Comparison of ENCODE assay signal across 8 cellular contexts in genomic region chr22:31085493-31085824, GRCh38. TPM values are rescaled to one million over a fixed set of nuclear protein-coding genes. Genes with fewer than 3 reads are reported as not detected.
DNase-seq lines count a peak whose midpoint lies in the region; ATAC-seq and TF ChIP-seq lines count a peak whose summit lies in the region.

No MANE protein-coding gene starts in this region.

- peaks cover 56% of the 10 kb centered on the region for H3K4me1 ChIP-seq in body of pancreas

- intact Hi-C loops in body of pancreas (cut with DNase I): loop anchor here (5.0 kb wide), 1 partner anchor 143 kb away; no protein-coding TSS in a partner anchor

- peak overlapping the region; percentile 76 for H3K4me3 Mint-ChIP-seq in activated CD4-positive, alpha-beta T cell treated with anti-CD3 and anti-CD28 coated beads, Interleukin-2, amount 10 ng/mL, durations not matched to agents 7 days and 5 days

- no peaks in the 10 kb centered on the region for H3K27me3 Mint-ChIP-seq in activated CD4-positive, alpha-beta T cell treated with anti-CD3 and anti-CD28 coated beads, Interleukin-2, amount 10 ng/mL, durations not matched to agents 7 days and 5 days

- CTCF ChIA-PET in activated CD4-positive, alpha-beta T cell treated with anti-CD3 and anti-CD28 coated beads, Interleukin-2, amount 10 ng/mL, durations not matched to agents 7 days and 5 days (lab: Charles Lee): interaction anchor here (0.9 to 2.8 kb wide), 16 partner anchors 10 to 447 kb away, joined by 3 to 32 read pairs (median 4); partner anchors contain the start of genes LIMK2, MORC2, SELENOM and TUG1

- WGBS in body of pancreas, 2 donors: 21 to 68% methylated on average over 13 of the region's 13 CpGs

- H3K36me3 ChIP-seq in body of pancreas (replicated peaks in 1 of 2; ENCODE audit: insufficient read depth in 1 of 2, low read depth in 2 of 2) (peaks cover 0 to 13% of the 10 kb centered on the region in 2 donors), kidney epithelial cell (ENCODE audit: control insufficient read depth, insufficient read depth, low read length) (peaks cover 7% of the 10 kb centered on the region)

- H3K4me1 Mint-ChIP-seq in activated CD4-positive, alpha-beta T cell treated with anti-CD3 and anti-CD28 coated beads, Interleukin-2, amount 10 ng/mL, durations not matched to agents 7 days and 5 days: peaks cover 34% of the 10 kb centered on the region

- TF ChIP-seq CTCF in body of pancreas (IDR thresholded peaks at IDR 0.05) (no peak), kidney epithelial cell (IDR thresholded peaks at IDR 0.05; ENCODE audit: insufficient read depth, low read length, poor library complexity, severe bottlenecking) (no peak)

- H3K27ac Mint-ChIP-seq in activated CD4-positive, alpha-beta T cell treated with anti-CD3 and anti-CD28 coated beads, Interleukin-2, amount 10 ng/mL, durations not matched to agents 7 days and 5 days: peak overlapping the region; percentile 86

- DNase-seq in activated CD4-positive, alpha-beta T cell treated with anti-CD3 and anti-CD28 coated beads, Interleukin-2, amount 10 ng/mL, durations not matched to agents 7 days and 5 days: no peak
- DNase-seq in activated CD4-positive, alpha-beta T cell treated with anti-CD3 and anti-CD28 coated beads, Interleukin-2, amount 50 U/mL, for 1 hour: no peak
- DNase-seq in body of pancreas (peak; percentile 43 to 63 (median 58)), kidney epithelial cell (ENCODE audit: low read depth) (no peak), superior temporal gyrus (ENCODE audit: extremely low spot score) (peak; percentile 81), NCI-H82 treated with DMSO at 0.1 percent for 48 hours (lab: John Stamatoyannopoulos, UW; ENCODE audit: unreplicated experiment) (no peak), NOMO-1 treated with DMSO at 0.1 percent for 48 hours (lab: John Stamatoyannopoulos, UW; ENCODE audit: unreplicated experiment) (no peak)
- DNase-seq in activated CD8-positive, alpha-beta memory T cell treated with anti-CD3 and anti-CD28 coated beads for 24 hours: no peak

- peak overlapping the region in 1 of 2 donors; percentile 4 for H3K4me3 ChIP-seq in body of pancreas
- peak overlapping the region; percentile 41 for H3K4me3 ChIP-seq in kidney epithelial cell (ENCODE audit: low read depth, low read length)

- H3K9me3 Mint-ChIP-seq in activated CD4-positive, alpha-beta T cell treated with anti-CD3 and anti-CD28 coated beads, Interleukin-2, amount 10 ng/mL, durations not matched to agents 7 days and 5 days: no peaks in the 10 kb centered on the region

- H3K9me3 ChIP-seq in body of pancreas: no peaks in the 10 kb centered on the region

- peak; percentile 8 for ATAC-seq in body of pancreas

- POLR2A ChIA-PET in activated CD4-positive, alpha-beta T cell treated with anti-CD3 and anti-CD28 coated beads, Interleukin-2, amount 10 ng/mL, durations not matched to agents 7 days and 5 days (lab: Charles Lee): no interaction called here

- no peaks in the 10 kb centered on the region for H3K27me3 ChIP-seq in body of pancreas
- H3K27me3 ChIP-seq in kidney epithelial cell (ENCODE audit: control insufficient read depth, insufficient read depth, low read length): no peaks in the 10 kb centered on the region

- H3K27ac ChIP-seq in body of pancreas: peak overlapping the region; percentile 60 to 97 (median 92)

- H3K36me3 Mint-ChIP-seq in activated CD4-positive, alpha-beta T cell treated with anti-CD3 and anti-CD28 coated beads, Interleukin-2, amount 10 ng/mL, durations not matched to agents 7 days and 5 days (ENCODE audit: low read depth): peaks cover 2% of the 10 kb centered on the region

- TF ChIP-seq POLR2A in body of pancreas (IDR thresholded peaks at IDR 0.05): peak in 1 of 3 donors; percentile 23

RNA-seq across cellular contexts. Expression of gene SMTN, which starts 4.3 kb away (rescaled TPM):
- total RNA-seq in activated CD4-positive, alpha-beta T cell treated with anti-CD3 and anti-CD28 coated beads, Interleukin-2, amount 10 ng/mL, durations not matched to agents 7 days and 5 days: 10 to 100 TPM; 46.1 to 51.6 TPM
- total RNA-seq in body of pancreas: 10 to 100 TPM; 35.5 to 50.1 TPM
- 51.7 and 55.4 TPM in 2 replicates for total RNA-seq in kidney epithelial cell

RNA-seq across cellular contexts. Expression of gene SELENOM, which starts 21.9 kb away (rescaled TPM):
- 1 to 10 TPM; 2.1 to 2.2 TPM for total RNA-seq in activated CD4-positive, alpha-beta T cell treated with anti-CD3 and anti-CD28 coated beads, Interleukin-2, amount 10 ng/mL, durations not matched to agents 7 days and 5 days
- total RNA-seq in body of pancreas (100 to 1,000 TPM; 127 to 198 TPM), kidney epithelial cell (55.2 and 60.4 TPM in 2 replicates)

RNA-seq across cellular contexts. Expression of gene INPP5J, which starts 37.3 kb away (rescaled TPM):
- total RNA-seq in activated CD4-positive, alpha-beta T cell treated with anti-CD3 and anti-CD28 coated beads, Interleukin-2, amount 10 ng/mL, durations not matched to agents 7 days and 5 days: not detected
- total RNA-seq in body of pancreas (10 to 100 TPM; 16.1 to 17.8 TPM), kidney epithelial cell (5.5 and 5.6 TPM in 2 replicates)

RNA-seq across cellular contexts. Expression of gene PLA2G3, which starts 54.8 kb away (rescaled TPM):
- total RNA-seq in activated CD4-positive, alpha-beta T cell treated with anti-CD3 and anti-CD28 coated beads, Interleukin-2, amount 10 ng/mL, durations not matched to agents 7 days and 5 days: not detected
- total RNA-seq in body of pancreas (not detected), kidney epithelial cell (0.46 and 0.48 TPM in 2 replicates)

Comparison
In these comparisons a context has a peak if more than half of its experiments do, and no peak if none do; other contexts are left out.
1. DNase-seq: peak in body of pancreas (4 of 4) and superior temporal gyrus (single experiment); none in activated CD4-positive, alpha-beta T cell treated with anti-CD3 and anti-CD28 coated beads, Interleukin-2, amount 10 ng/mL, durations not matched to agents 7 days and 5 days (single experiment), activated CD4-positive, alpha-beta T cell treated with anti-CD3 and anti-CD28 coated beads, Interleukin-2, amount 50 U/mL, for 1 hour (single experiment), kidney epithelial cell (single experiment), NCI-H82 treated with DMSO at 0.1 percent for 48 hours (single experiment), NOMO-1 treated with DMSO at 0.1 percent for 48 hours (single experiment) and activated CD8-positive, alpha-beta memory T cell treated with anti-CD3 and anti-CD28 coated beads for 24 hours (single experiment).
2. RNA of gene SELENOM, which starts 21.9 kb away (total RNA-seq): 127 to 198 TPM in body of pancreas and 55.2 to 60.4 TPM in kidney epithelial cell; 2.1 to 2.2 TPM in activated CD4-positive, alpha-beta T cell treated with anti-CD3 and anti-CD28 coated beads, Interleukin-2, amount 10 ng/mL, durations not matched to agents 7 days and 5 days; every median in the first group is over 10 times any median in the second.